In genomic region chr4:2534904-2535385, GRCh38 we compare ENCODE assay signal across 8 cellular contexts. TPM values are rescaled to one million over a fixed set of nuclear protein-coding genes. Genes with fewer than 3 reads are reported as not detected.
DNase-seq lines count a peak whose midpoint lies in the region; ATAC-seq, FAIRE-seq and TF ChIP-seq lines count a peak whose summit lies in the region.

No MANE protein-coding gene starts in this region.

- no peak overlapping the region for H2BK5ac ChIP-seq in mesendoderm (ENCODE audit: low read length)

- no peaks in the 10 kb centered on the region for H3K4me1 ChIP-seq in mesendoderm (ENCODE audit: control insufficient read depth, low read depth, low read length)

- peak overlapping the region; percentile 98 for H3K9ac ChIP-seq in mesendoderm (ENCODE audit: low read length)

- H3K36me3 ChIP-seq in brain microvascular endothelial cell (replicated peaks) (no peaks in the 10 kb centered on the region), mesendoderm (ENCODE audit: control insufficient read depth, insufficient read depth, low read length) (no peaks in the 10 kb centered on the region)

- H3K4me3 ChIP-seq in brain microvascular endothelial cell (ENCODE audit: low read depth, low read length) = peak overlapping the region; percentile 73
- no peak overlapping the region for H3K4me3 ChIP-seq in mesendoderm (ENCODE audit: low read length)

- H3K27me3 Mint-ChIP-seq in HFFc6 (ENCODE audit: insufficient read depth) = no peaks in the 10 kb centered on the region; the same call in 1 of the 2 replicates

- H3K27ac Mint-ChIP-seq in HFFc6 = peak overlapping the region; percentile 92

- H3K9me3 Mint-ChIP-seq in HFFc6 = no peaks in the 10 kb centered on the region

- H3K79me2 ChIP-seq in mesendoderm (ENCODE audit: control insufficient read depth, insufficient read depth, low read length) = peaks cover 27% of the 10 kb centered on the region

- H2AK5ac ChIP-seq in mesendoderm (ENCODE audit: low read length) = no peak overlapping the region

- no peaks in the 10 kb centered on the region for H3K27me3 ChIP-seq in brain microvascular endothelial cell (replicated peaks)
- H3K27me3 ChIP-seq in mesendoderm (ENCODE audit: insufficient read depth, low read length, poor library complexity) = no peaks in the 10 kb centered on the region

- H3K36me3 Mint-ChIP-seq in HFFc6 (ENCODE audit: low read depth) = no peaks in the 10 kb centered on the region

- no peak for ATAC-seq in GM21717 (IDR thresholded peaks at IDR 0.05; ENCODE audit: unreplicated experiment)

- peak overlapping the region; percentile 93 for H3K4ac ChIP-seq in mesendoderm (ENCODE audit: low read depth, low read length)

- no peak overlapping the region for H4K5ac ChIP-seq in mesendoderm (ENCODE audit: low read length)

- H3K79me1 ChIP-seq in mesendoderm (ENCODE audit: low read length) = no peaks in the 10 kb centered on the region

- DNase-seq in A172 (ENCODE audit: low spot score) = peak; percentile 14
- DNase-seq in HFFc6 = no peak
- DNase-seq in brain microvascular endothelial cell = no peak
- DNase-seq in mesendoderm = peak; percentile 45
- no peak for DNase-seq in HUDEP-2 (lab: John Stamatoyannopoulos, UW; ENCODE audit: unreplicated experiment in 76 of 76)
- DNase-seq in GM19239 (ENCODE audit: insufficient read length, low spot score) = no peak
- DNase-seq in stimulated activated CD4-positive, alpha-beta T cell treated with anti-CD3 and anti-CD28 coated beads, Interleukin-1b, Interleukin-23, amount 100 ng/mL, for 48 hours = no peak

- TF ChIP-seq CTCF in HFFc6 (IDR thresholded peaks at IDR 0.05) (no peak), brain microvascular endothelial cell (IDR thresholded peaks at IDR 0.05; ENCODE audit: low read depth, low read length, missing control alignments) (no peak)

- no CpG with 5 or more reads among the region's 6 CpGs for WGBS in mesendoderm (ENCODE audit: extremely low coverage, insufficient coverage, low lambda C conversion rate)

- H4K8ac ChIP-seq in mesendoderm (ENCODE audit: low read depth, low read length) = no peak overlapping the region

- no peak for FAIRE-seq in GM19239 (lab: Jason Lieb, UNC)

- peak overlapping the region; percentile 95 for H3K4me2 ChIP-seq in mesendoderm (ENCODE audit: low read length)

- H3K23ac ChIP-seq in mesendoderm (ENCODE audit: low read length) = no peak overlapping the region

- H3K56ac ChIP-seq in mesendoderm (ENCODE audit: low read length) = peak overlapping the region; percentile 97

- no peak overlapping the region for H2BK120ac ChIP-seq in mesendoderm (ENCODE audit: low read depth, low read length)

- H3K4me3 Mint-ChIP-seq in HFFc6 = peak overlapping the region; percentile 91

- peak overlapping the region; percentile 87 for H3K27ac ChIP-seq in brain microvascular endothelial cell
- peak overlapping the region; percentile 95 for H3K27ac ChIP-seq in mesendoderm (ENCODE audit: low read depth, low read length)

- no peak overlapping the region for H2BK15ac ChIP-seq in mesendoderm (replicated peaks; ENCODE audit: low read depth)

- H3K18ac ChIP-seq in mesendoderm (ENCODE audit: low read length) = no peak overlapping the region

- in situ Hi-C loops in brain microvascular endothelial cell (cut with HindIII; ENCODE audit: low pct_ligation_motif_present, low sequenced_read_pairs) = no loop called here

- H3K4me1 Mint-ChIP-seq in HFFc6 (ENCODE audit: low read depth) = peaks cover 7% of the 10 kb centered on the region

RNA-seq across cellular contexts. Expression of gene FAM193A, which starts 1.5 kb away (rescaled TPM):
- 10.3 and 12.0 TPM in 2 replicates for total RNA-seq in A172 (2014; rRNA removed; shearing (Covaris generic))
- 10 to 100 TPM; 20.4 to 22.3 (median 20.8) TPM for total RNA-seq in HFFc6 (2021; fragmentation: NEBNext Ultra II Directional; extraction: Animal tissue kit (Norgen Biotek cat#: 25700))
- 13.5 TPM for polyA plus RNA-seq in mesendoderm (2013, experiment 1 of 2)
- polyA plus RNA-seq in mesendoderm (2013, experiment 2 of 2) = 13.9 TPM

Comparison
In these comparisons a context has a peak if more than half of its experiments do, and no peak if none do; other contexts are left out.
1. DNase-seq: peak in A172 (single experiment) and mesendoderm (single experiment); none in HFFc6 (single experiment), brain microvascular endothelial cell (single experiment), HUDEP-2 (0 of 76), GM19239 (single experiment) and stimulated activated CD4-positive, alpha-beta T cell treated with anti-CD3 and anti-CD28 coated beads, Interleukin-1b, Interleukin-23, amount 100 ng/mL, for 48 hours (single experiment).